ENCODE assay signal across 8 cellular contexts in genomic region chr7:601573-602340, GRCh38.
DNase-seq lines count a peak whose midpoint lies in the region; ATAC-seq and TF ChIP-seq lines count a peak whose summit lies in the region.

No MANE protein-coding gene starts in this region.

- H3K27me3 ChIP-seq in gastrocnemius medialis (no peaks in the 10 kb centered on the region), aorta (ENCODE audit: control insufficient read depth in 1 of 2, insufficient read depth in 2 of 2, low read length in 1 of 2) (no peaks in the 10 kb centered on the region)

- ATAC-seq in HG02970 (IDR thresholded peaks at IDR 0.05; ENCODE audit: low FRiP score, unreplicated experiment) (peak; percentile 43), gastrocnemius medialis (no peak), aorta (ENCODE audit: low FRiP score) (peak; percentile 43)

- H3K27ac ChIP-seq in gastrocnemius medialis (peak overlapping the region; percentile 89 to 94 (median 90)), aorta (ENCODE audit: low read depth in 1 of 2, low read length in 2 of 2) (peak overlapping the region; percentile 88 to 98)

- H3K36me3 ChIP-seq in gastrocnemius medialis (no peaks in the 10 kb centered on the region), aorta (ENCODE audit: control insufficient read depth in 1 of 2, insufficient read depth in 2 of 2, low read length in 1 of 2) (no peaks in the 10 kb centered on the region)

- no peaks in the 10 kb centered on the region for H3K9me3 ChIP-seq in gastrocnemius medialis
- no peaks in the 10 kb centered on the region for H3K9me3 ChIP-seq in aorta (ENCODE audit: control insufficient read depth, low read length)

- H3K4me3 ChIP-seq in GM12865 (ENCODE audit: low read depth, low read length) (peak overlapping the region; percentile 68), gastrocnemius medialis (peak overlapping the region in 3 of 4 donors; percentile 2 to 21 (median 11)), aorta (ENCODE audit: low read length in 2 of 2) (no peak overlapping the region)

- in situ Hi-C loops in gastrocnemius medialis (cut with MboI; ENCODE audit: low sequenced_read_pairs in 4 of 4), result no loop called here

- intact Hi-C loops in gastrocnemius medialis (cut with DNase I; ENCODE audit: low total_unique reads) (loop anchor here (5.0 to 10.0 kb wide), 2 partner anchors 159 to 273 kb away; partner anchors contain the start of gene GET4), aorta (cut with DNase I) (loop anchor here (1.0 to 5.0 kb wide), 3 partner anchors 44 to 85 kb away; no protein-coding TSS in a partner anchor)

- TF ChIP-seq CTCF in GM12865 (IDR thresholded peaks at IDR 0.05; ENCODE audit: insufficient read depth, low read depth, low read length, missing control alignments) (no peak), gastrocnemius medialis (IDR thresholded peaks at IDR 0.05 in 4 of 5, conservative IDR thresholded peaks at IDR 0.05 in 1 of 5) (no peak)

- DNase-seq in GM12865 (ENCODE audit: low read depth), result peak; percentile 89
- peak; percentile 96 for DNase-seq in activated CD4-positive, alpha-beta T cell treated with anti-CD3 and anti-CD28 coated beads for 48 hours
- DNase-seq in dermis blood vessel endothelial cell, result peak; percentile 75
- no peak for DNase-seq in gastrocnemius medialis
- DNase-seq in aorta, result peak; percentile 91 to 92
- no peak for DNase-seq in NCI-H748 treated with DMSO at 0.1 percent for 48 hours (lab: John Stamatoyannopoulos, UW)
- DNase-seq in iPS-NIHi11 (ENCODE audit: low spot score), result no peak

- TF ChIP-seq POLR2A in gastrocnemius medialis (IDR thresholded peaks at IDR 0.05), result no peak

- WGBS in aorta, 2 donors, result 7 to 11% methylated on average over 35 to 39 of the region's 39 CpGs

- H3K4me1 ChIP-seq in gastrocnemius medialis, result peaks cover 21% of the 10 kb centered on the region in 2 donors
- no peaks in the 10 kb centered on the region for H3K4me1 ChIP-seq in aorta (ENCODE audit: control insufficient read depth in 1 of 2, insufficient read depth in 2 of 2, low read length in 2 of 2)

Comparison
In these comparisons a context has a peak if more than half of its experiments do, and no peak if none do; other contexts are left out.
1. DNase-seq: peak in GM12865 (single experiment), activated CD4-positive, alpha-beta T cell treated with anti-CD3 and anti-CD28 coated beads for 48 hours (single experiment), dermis blood vessel endothelial cell (single experiment) and aorta (2 of 2); none in gastrocnemius medialis (0 of 2), NCI-H748 treated with DMSO at 0.1 percent for 48 hours (single experiment) and iPS-NIHi11 (single experiment).
2. H3K4me3 ChIP-seq: peak in GM12865 (single experiment) and gastrocnemius medialis (3 of 4); none in aorta (0 of 2).
3. ATAC-seq: peak in HG02970 (single experiment) and aorta (single experiment); none in gastrocnemius medialis (0 of 2).